ENCODE assay signal across 8 cellular contexts in genomic region chr17:43360739-43361498, GRCh38. TPM values are rescaled to one million over a fixed set of nuclear protein-coding genes. Genes with fewer than 3 reads are reported as not detected.
DNase-seq lines count a peak whose midpoint lies in the region; ATAC-seq and TF ChIP-seq lines count a peak whose summit lies in the region.

No MANE protein-coding gene starts in this region.

- H2AFZ ChIP-seq in PC-3 (ENCODE audit: low read length) = peak overlapping the region; percentile 62

- no peaks in the 10 kb centered on the region for H4K20me1 ChIP-seq in PC-3 (ENCODE audit: low read length)

- POLR2A ChIA-PET in CD8-positive, alpha-beta T cell (lab: Charles Lee) = interaction anchor here (0.5 to 6.8 kb wide), 51 partner anchors 8 to 1672 kb away, joined by 3 to 208 read pairs (median 4); partner anchors contain the start of genes ARL4D, BECN1, BRCA1 and DHX8
- POLR2A ChIA-PET in PC-3 (lab: Charles Lee; ENCODE audit: unreplicated experiment) = interaction anchor here (0.5 to 2.7 kb wide), 10 partner anchors 7 to 481 kb away, joined by 3 to 19 read pairs (median 4); no protein-coding TSS in a partner anchor

- no peak for TF ChIP-seq CTCF in CD8-positive, alpha-beta T cell (IDR thresholded peaks at IDR 0.05)
- TF ChIP-seq CTCF in PC-3 (conservative IDR thresholded peaks at IDR 0.05; ENCODE audit: low read depth, low read length) = no peak

- H3K4me3 ChIP-seq in CD8-positive, alpha-beta T cell (ENCODE audit: low read depth, low read length) = peak overlapping the region; percentile 64
- H3K4me3 ChIP-seq in PC-3 (ENCODE audit: low read length) = peak overlapping the region; percentile 75
- H3K4me3 ChIP-seq in muscle layer of duodenum (ENCODE audit: low read depth in 1 of 2, low read length in 2 of 2) = peak overlapping the region; percentile 31 to 85

- peaks cover 3% of the 10 kb centered on the region for H3K36me3 Mint-ChIP-seq in CD8-positive, alpha-beta T cell
- H3K36me3 Mint-ChIP-seq in activated T-cell treated with anti-CD3 and anti-CD28 coated beads, Interleukin-2, amount 50 U/mL, for 4 hours (ENCODE audit: insufficient read depth) = no peaks in the 10 kb centered on the region

- H3K4me3 Mint-ChIP-seq in CD8-positive, alpha-beta T cell = peak overlapping the region; percentile 86
- peak overlapping the region; percentile 88 for H3K4me3 Mint-ChIP-seq in activated T-cell treated with anti-CD3 and anti-CD28 coated beads, Interleukin-2, amount 50 U/mL, for 4 hours

- peaks cover 5% of the 10 kb centered on the region for H3F3A ChIP-seq in PC-3 (ENCODE audit: low read length, unreplicated experiment)

- no peaks in the 10 kb centered on the region for H3K27me3 Mint-ChIP-seq in CD8-positive, alpha-beta T cell (ENCODE audit: low read depth)
- H3K27me3 Mint-ChIP-seq in activated T-cell treated with anti-CD3 and anti-CD28 coated beads, Interleukin-2, amount 50 U/mL, for 4 hours (ENCODE audit: low read depth) = peaks cover 4% of the 10 kb centered on the region

- H3K27ac ChIP-seq in CD8-positive, alpha-beta T cell (ENCODE audit: low read depth, low read length) = peak overlapping the region; percentile 100
- peak overlapping the region; percentile 98 for H3K27ac ChIP-seq in PC-3 (ENCODE audit: low read length)
- H3K27ac ChIP-seq in muscle layer of duodenum (ENCODE audit: low read length) = peak overlapping the region; percentile 92

- ATAC-seq in CD8-positive, alpha-beta T cell = peak; percentile 76
- ATAC-seq in GM21360 (IDR thresholded peaks at IDR 0.05; ENCODE audit: unreplicated experiment) = peak; percentile 61
- ATAC-seq in PC-3 = peak; percentile 71
- peak; percentile 80 for ATAC-seq in activated T-cell treated with anti-CD3 and anti-CD28 coated beads, Interleukin-2, amount 50 U/mL, for 4 hours
- ATAC-seq in esophagus mucosa = peak; percentile 90

- H3K4me2 ChIP-seq in PC-3 (ENCODE audit: low read length) = peak overlapping the region; percentile 87

- intact Hi-C loops in CD8-positive, alpha-beta T cell (cut with DNase I, micrococcal nuclease) = loop anchor here (1.0 kb wide), 4 partner anchors 7 to 191 kb away; no protein-coding TSS in a partner anchor
- intact Hi-C loops in PC-3 (cut with micrococcal nuclease) = no loop called here

- no peaks in the 10 kb centered on the region for H3K9me2 ChIP-seq in PC-3 (replicated peaks; ENCODE audit: low read length)

- H3K27me3 ChIP-seq in CD8-positive, alpha-beta T cell (ENCODE audit: insufficient read depth, low read length) = no peaks in the 10 kb centered on the region
- H3K27me3 ChIP-seq in PC-3 (ENCODE audit: low read length) (no peaks in the 10 kb centered on the region), muscle layer of duodenum (ENCODE audit: low read depth, low read length) (no peaks in the 10 kb centered on the region)

- no peaks in the 10 kb centered on the region for H3K9me3 ChIP-seq in CD8-positive, alpha-beta T cell (ENCODE audit: low read length)
- H3K9me3 ChIP-seq in PC-3 (ENCODE audit: low read length) (no peaks in the 10 kb centered on the region), muscle layer of duodenum (ENCODE audit: control insufficient read depth in 1 of 2, low read length in 2 of 2) (no peaks in the 10 kb centered on the region)

- BruUV-seq in PC-3 (replicated peaks; lab: Mats Ljungman, UMichigan) = TSS peak; percentile 98

- H3K27ac Mint-ChIP-seq in CD8-positive, alpha-beta T cell = peak overlapping the region; percentile 100

- DNase-seq in CD8-positive, alpha-beta T cell = peak; percentile 80 to 96 (median 89)
- DNase-seq in HuH-7 (ENCODE audit: low spot score) = peak; percentile 69
- DNase-seq in PC-3 = peak; percentile 97
- DNase-seq in activated T-cell treated with anti-CD3 and anti-CD28 coated beads, Interleukin-2, amount 50 U/mL, for 4 hours = peak; percentile 87
- DNase-seq in stimulated activated CD8-positive, alpha-beta memory T cell treated with anti-CD3 and anti-CD28 coated beads, Interleukin-7, amount 100 ng/mL, for 24 hours (ENCODE audit: low read depth) = peak; percentile 72

- no peaks in the 10 kb centered on the region for H3K36me3 ChIP-seq in CD8-positive, alpha-beta T cell (ENCODE audit: insufficient read depth, low read length)
- H3K36me3 ChIP-seq in PC-3 (ENCODE audit: low read depth, low read length) = no peaks in the 10 kb centered on the region
- no peaks in the 10 kb centered on the region for H3K36me3 ChIP-seq in muscle layer of duodenum (ENCODE audit: control insufficient read depth in 1 of 2, insufficient read depth in 2 of 2, low read length in 2 of 2)

- H3K9me3 Mint-ChIP-seq in CD8-positive, alpha-beta T cell = no peaks in the 10 kb centered on the region
- no peaks in the 10 kb centered on the region for H3K9me3 Mint-ChIP-seq in activated T-cell treated with anti-CD3 and anti-CD28 coated beads, Interleukin-2, amount 50 U/mL, for 4 hours

- CTCF ChIA-PET in CD8-positive, alpha-beta T cell (lab: Charles Lee) = interaction anchor here (0.7 to 2.9 kb wide), 6 partner anchors 8 to 123 kb away, joined by 3 to 17 read pairs (median 6); partner anchors contain the start of gene DHX8
- CTCF ChIA-PET in PC-3 (lab: Charles Lee) = no interaction called here

- peaks cover 13% of the 10 kb centered on the region for H3K4me1 ChIP-seq in CD8-positive, alpha-beta T cell (ENCODE audit: insufficient read depth, low read length)
- H3K4me1 ChIP-seq in PC-3 (ENCODE audit: insufficient read depth, low read length) = peaks cover 42% of the 10 kb centered on the region
- H3K4me1 ChIP-seq in muscle layer of duodenum (ENCODE audit: control insufficient read depth in 1 of 2, insufficient read depth in 2 of 2, low read length in 2 of 2) = peaks cover 6 to 7% of the 10 kb centered on the region in 2 donors

- peaks cover 35% of the 10 kb centered on the region for H3K4me1 Mint-ChIP-seq in CD8-positive, alpha-beta T cell (ENCODE audit: low read depth)
- H3K4me1 Mint-ChIP-seq in activated T-cell treated with anti-CD3 and anti-CD28 coated beads, Interleukin-2, amount 50 U/mL, for 4 hours (ENCODE audit: low read depth) = peaks cover 33% of the 10 kb centered on the region

- peak overlapping the region; percentile 93 for H3K9ac ChIP-seq in PC-3 (ENCODE audit: low read length)

- H3K79me2 ChIP-seq in PC-3 (ENCODE audit: low read length) = peaks cover 22% of the 10 kb centered on the region

RNA-seq across cellular contexts. Expression of gene ARL4D, which starts 37.9 kb away (rescaled TPM):
- 1 to 10 TPM; 2.9 to 4.1 TPM for total RNA-seq in CD8-positive, alpha-beta T cell
- total RNA-seq in PC-3 (2014; rRNA removed) (14.3 and 19.8 TPM in 2 replicates), esophagus mucosa (123 TPM)
- total RNA-seq in activated T-cell treated with anti-CD3 and anti-CD28 coated beads, Interleukin-2, amount 50 U/mL, for 4 hours = 1 to 10 TPM; 1.7 to 2.6 (median 1.8) TPM

Comparison
In these comparisons a context has a peak if more than half of its experiments do, and no peak if none do; other contexts are left out.
1. Peak in every context shown above with its lines: DNase-seq, ATAC-seq, H3K4me3 ChIP-seq and H3K27ac ChIP-seq.